ENCODE assay signal across 13 cellular contexts in the genomic region with DNA sequence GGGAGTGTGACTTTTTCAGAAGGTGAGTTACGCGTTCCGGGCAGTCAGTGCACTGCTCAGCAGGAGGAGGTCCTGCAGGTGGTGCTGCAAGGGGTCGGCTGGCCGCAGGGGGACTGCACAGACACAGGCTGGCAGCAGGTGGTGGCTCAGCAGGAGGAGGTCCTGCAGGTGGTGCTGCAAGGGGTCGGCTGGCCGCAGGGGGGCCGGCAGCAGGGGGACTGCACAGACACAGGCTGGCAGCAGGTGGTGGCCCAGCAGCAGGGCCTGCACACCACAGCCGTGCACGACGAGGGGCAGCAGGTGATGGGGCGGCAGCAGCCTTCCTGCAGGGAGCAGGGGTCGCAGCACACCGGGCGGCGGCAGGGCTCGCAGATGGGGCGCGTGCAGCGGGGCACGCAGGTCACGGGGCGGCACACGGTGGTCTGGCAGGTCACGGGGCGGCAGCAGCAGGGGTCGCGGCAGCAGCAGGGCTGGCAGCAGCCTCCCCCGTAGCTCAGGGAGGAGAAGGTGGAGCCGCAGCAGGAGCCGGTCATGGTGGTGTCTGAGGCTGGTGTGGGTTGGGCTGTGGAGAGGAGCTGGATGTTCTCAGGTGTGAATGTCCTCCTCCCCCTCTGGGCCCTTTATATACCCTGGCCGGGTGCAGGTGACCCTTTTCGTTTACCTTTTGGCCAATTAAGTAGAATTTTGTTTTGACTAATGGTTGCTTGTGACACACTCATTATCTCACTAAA. TPM values are rescaled to one million over a fixed set of nuclear protein-coding genes. Genes with fewer than 3 reads are reported as not detected.
"Had no signal": no experiment of that assay in that cellular context is flagged by ENCODE, and none has a peak within 500 bp of the region (broad histone marks: within the 10 kb centered on the region; RNA-seq: fewer than 3 reads in every experiment).

A gene with protein sequence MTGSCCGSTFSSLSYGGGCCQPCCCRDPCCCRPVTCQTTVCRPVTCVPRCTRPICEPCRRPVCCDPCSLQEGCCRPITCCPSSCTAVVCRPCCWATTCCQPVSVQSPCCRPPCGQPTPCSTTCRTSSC (minus strand): TSS at position 582 of the 731 bp plus-strand sequence. CDS start 49 bp downstream, at position 533.

RNA-seq across cellular contexts. Expression of the gene that starts here (rescaled TPM):
- total RNA-seq: cardiac septum, cerebellum, left cardiac atrium, left ventricle myocardium superior, mononuclear cell, pancreas, prostate gland, sciatic nerve, stomach, urinary bladder had no signal
- polyA plus RNA-seq: adipose tissue, keratinocyte, pancreas, small intestine, stomach, urinary bladder had no signal
